ENCODE assay signal across 36 cellular contexts in genomic region chr11:2362414-2362813, GRCh38.
"Had no signal": no experiment of that assay in that cellular context is flagged by ENCODE, and none has a peak within 500 bp of the region (broad histone marks: within the 10 kb centered on the region; RNA-seq: fewer than 3 reads in every experiment).

No MANE protein-coding gene starts in this region.

- H3K27ac Mint-ChIP-seq: activated CD4-positive, alpha-beta memory T cell treated with anti-CD3 and anti-CD28 coated beads, Interleukin-2, amount 10 ng/mL, durations not matched to agents 7 days and 5 days; activated CD8-positive, alpha-beta memory T cell treated with anti-CD3 and anti-CD28 coated beads, Interleukin-2, amount 10 ng/mL, durations not matched to agents 7 days and 5 days; activated naive CD8-positive, alpha-beta T cell treated with anti-CD3 and anti-CD28 coated beads for 36 hours; T-cell had no signal

- H3K4me3 Mint-ChIP-seq: activated CD4-positive, alpha-beta memory T cell treated with anti-CD3 and anti-CD28 coated beads, Interleukin-2, amount 10 ng/mL, durations not matched to agents 7 days and 5 days; activated CD8-positive, alpha-beta memory T cell treated with anti-CD3 and anti-CD28 coated beads, Interleukin-2, amount 10 ng/mL, durations not matched to agents 7 days and 5 days; activated naive CD8-positive, alpha-beta T cell treated with anti-CD3 and anti-CD28 coated beads for 36 hours; T-cell had no signal

- DNase-seq: activated CD4-positive, alpha-beta memory T cell treated with anti-CD3 and anti-CD28 coated beads, Interleukin-2, amount 10 ng/mL, durations not matched to agents 7 days and 5 days; activated CD4-positive, alpha-beta T cell treated with anti-CD3 and anti-CD28 coated beads for 1 hour; activated CD4-positive, alpha-beta T cell treated with anti-CD3 and anti-CD28 coated beads for 48 hours; activated CD4-positive, CD25-positive, alpha-beta regulatory T cell; activated CD8-positive, alpha-beta memory T cell treated with anti-CD3 and anti-CD28 coated beads for 24 hours; activated CD8-positive, alpha-beta memory T cell treated with anti-CD3 and anti-CD28 coated beads, Interleukin-2, amount 10 ng/mL, durations not matched to agents 7 days and 5 days; activated CD8-positive, alpha-beta memory T cell treated with anti-CD3 and anti-CD28 coated beads, Interleukin-2, amount 50 U/mL, for 48 hours; activated effector memory CD4-positive, alpha-beta T cell treated with anti-CD3 and anti-CD28 coated beads, Interleukin-2, amount 50 U/mL, for 16 hours; activated naive CD4-positive, alpha-beta T cell; activated naive CD4-positive, alpha-beta T cell treated with anti-CD3 and anti-CD28 coated beads, Interleukin-2, amount 50 U/mL, for 16 hours; activated naive CD8-positive, alpha-beta T cell treated with anti-CD3 and anti-CD28 coated beads for 36 hours; activated T-cell treated with anti-CD3 and anti-CD28 coated beads, Interleukin-2, amount 50 U/mL, for 48 hours; amniotic stem cell; aorta; brain microvascular endothelial cell; MM.1S; MV-4-11; NCI-H1092; NCI-H1436 treated with DMSO at 0.1 percent for 48 hours; NCI-H1694 treated with DMSO at 0.1 percent for 48 hours; NCI-H2029; NCI-H510A; NCI-H526; NCI-H748 treated with DMSO at 0.1 percent for 48 hours; NK-92 treated with Interleukin-12 subunit alpha and Interleukin-12 subunit beta, amount 100 ng/mL, for 24 hours; PC-3; Peyer's patch; RPMI8226; SIG-M5; T-cell; T-helper 2 cell; T-helper 9 cell; WERI-Rb-1 had no signal

- H3K4me1 Mint-ChIP-seq: activated CD4-positive, alpha-beta memory T cell treated with anti-CD3 and anti-CD28 coated beads, Interleukin-2, amount 10 ng/mL, durations not matched to agents 7 days and 5 days; activated CD8-positive, alpha-beta memory T cell treated with anti-CD3 and anti-CD28 coated beads, Interleukin-2, amount 10 ng/mL, durations not matched to agents 7 days and 5 days; activated naive CD8-positive, alpha-beta T cell treated with anti-CD3 and anti-CD28 coated beads for 36 hours; T-cell had no signal

- H3K27me3 ChIP-seq: brain microvascular endothelial cell, Peyer's patch had no signal

- ATAC-seq: activated CD8-positive, alpha-beta memory T cell treated with anti-CD3 and anti-CD28 coated beads, Interleukin-2, amount 10 ng/mL, durations not matched to agents 7 days and 5 days; PC-3; Right ventricle myocardium inferior; SK-N-SH treated with all-trans-retinoic acid at 6 μM for 48 hours; T-cell had no signal

- H3K27me3 Mint-ChIP-seq: activated CD8-positive, alpha-beta memory T cell treated with anti-CD3 and anti-CD28 coated beads, Interleukin-2, amount 10 ng/mL, durations not matched to agents 7 days and 5 days; activated naive CD8-positive, alpha-beta T cell treated with anti-CD3 and anti-CD28 coated beads for 36 hours; T-cell had no signal

- H3K4me3 ChIP-seq: Peyer's patch had no signal

- H3K27ac ChIP-seq: brain microvascular endothelial cell, KMS-11, Peyer's patch, WERI-Rb-1 had no signal

- H3K4me1 ChIP-seq: Peyer's patch had no signal

- H3K9me3 ChIP-seq: Peyer's patch had no signal

- H3K36me3 Mint-ChIP-seq: activated CD8-positive, alpha-beta memory T cell treated with anti-CD3 and anti-CD28 coated beads, Interleukin-2, amount 10 ng/mL, durations not matched to agents 7 days and 5 days; activated naive CD8-positive, alpha-beta T cell treated with anti-CD3 and anti-CD28 coated beads for 36 hours; T-cell had no signal

- H3K9me3 Mint-ChIP-seq: activated CD4-positive, alpha-beta memory T cell treated with anti-CD3 and anti-CD28 coated beads, Interleukin-2, amount 10 ng/mL, durations not matched to agents 7 days and 5 days; activated naive CD8-positive, alpha-beta T cell treated with anti-CD3 and anti-CD28 coated beads for 36 hours; T-cell had no signal
